Comparison of ENCODE assay signal across 14 cellular contexts in genomic region chr6:142867355-142867801, GRCh38.
DNase-seq lines count a peak whose midpoint lies in the region; ATAC-seq, FAIRE-seq and TF ChIP-seq lines count a peak whose summit lies in the region.
"Had no signal": no experiment of that assay in that cellular context is flagged by ENCODE, and none has a peak within 500 bp of the region (broad histone marks: within the 10 kb centered on the region; RNA-seq: fewer than 3 reads in every experiment).

No MANE protein-coding gene starts in this region.

- no peak overlapping the region for H3K4me3 ChIP-seq in brain microvascular endothelial cell (ENCODE audit: low read depth, low read length)
- H3K4me3 ChIP-seq: stomach had no signal

- H3K36me3 Mint-ChIP-seq in CD4-positive, alpha-beta T cell (ENCODE audit: low read depth), result peaks cover 6% of the 10 kb centered on the region
- no peaks in the 10 kb centered on the region for H3K36me3 Mint-ChIP-seq in naive B cell
- H3K36me3 Mint-ChIP-seq in effector memory CD8-positive, alpha-beta T cell (ENCODE audit: insufficient read depth), result peaks cover 5% of the 10 kb centered on the region

- peaks cover 2% of the 10 kb centered on the region for H3K9me3 Mint-ChIP-seq in CD4-positive, alpha-beta T cell
- H3K9me3 Mint-ChIP-seq in naive B cell, result no peaks in the 10 kb centered on the region
- H3K9me3 Mint-ChIP-seq in effector memory CD8-positive, alpha-beta T cell, result no peaks in the 10 kb centered on the region

- H3K27ac Mint-ChIP-seq in CD4-positive, alpha-beta T cell, result peak overlapping the region; percentile 87
- H3K27ac Mint-ChIP-seq in naive B cell, result peak overlapping the region in 5 of 6 donors; percentile 64 to 93 (median 77)
- H3K27ac Mint-ChIP-seq in effector memory CD8-positive, alpha-beta T cell, result peak overlapping the region in 1 of 2 donors; percentile 44

- H3K27me3 ChIP-seq in CD4-positive, alpha-beta T cell (ENCODE audit: control insufficient read depth, insufficient read depth, low read length), result no peaks in the 10 kb centered on the region
- no peaks in the 10 kb centered on the region for H3K27me3 ChIP-seq in brain microvascular endothelial cell (replicated peaks)
- H3K27me3 ChIP-seq: stomach had no signal

- POLR2A ChIA-PET in CD4-positive, alpha-beta T cell (lab: Charles Lee), result interaction anchor here (1.2 to 2.7 kb wide), 9 partner anchors 9 to 47 kb away, joined by 3 to 12 read pairs (median 6); no protein-coding TSS in a partner anchor

- CTCF ChIA-PET in CD4-positive, alpha-beta T cell (lab: Charles Lee), result interaction anchor here (1.7 to 2.8 kb wide), 2 partner anchors 23 to 72 kb away, joined by 5 read pairs; no protein-coding TSS in a partner anchor

- peaks cover 88% of the 10 kb centered on the region for H3K4me1 Mint-ChIP-seq in CD4-positive, alpha-beta T cell (ENCODE audit: low read depth)
- H3K4me1 Mint-ChIP-seq in naive B cell, result peaks cover 49 to 81% (median 69%) of the 10 kb centered on the region in 3 donors
- H3K4me1 Mint-ChIP-seq in effector memory CD8-positive, alpha-beta T cell (ENCODE audit: low read depth in 2 of 2), result peaks cover 31 to 68% of the 10 kb centered on the region in 2 donors

- in situ Hi-C loops in brain microvascular endothelial cell (cut with HindIII; ENCODE audit: low pct_ligation_motif_present, low sequenced_read_pairs), result no loop called here

- no peaks in the 10 kb centered on the region for H3K9me3 ChIP-seq in CD4-positive, alpha-beta T cell (ENCODE audit: control insufficient read depth, low read length)
- H3K9me3 ChIP-seq: stomach had no signal

- peak overlapping the region; percentile 2 for H3K4me3 Mint-ChIP-seq in CD4-positive, alpha-beta T cell
- peak overlapping the region in 6 of 8 donors; percentile 59 to 84 (median 76) for H3K4me3 Mint-ChIP-seq in naive B cell
- peak overlapping the region in 1 of 2 donors; percentile 38 for H3K4me3 Mint-ChIP-seq in effector memory CD8-positive, alpha-beta T cell

- no peak for FAIRE-seq in D721Med (lab: Jason Lieb, UNC)

- DNase-seq in CD4-positive, alpha-beta T cell, result no peak
- DNase-seq in MV-4-11 (lab: John Stamatoyannopoulos, UW) (peak; percentile 29), brain microvascular endothelial cell (no peak), naive B cell (no peak), HuH-7 (ENCODE audit: low spot score) (no peak), D721Med (ENCODE audit: insufficient read length, low spot score) (no peak)
- DNase-seq in effector memory CD8-positive, alpha-beta T cell, result no peak
- no peak for DNase-seq in effector CD4-positive, alpha-beta T cell
- DNase-seq: activated CD8-positive, alpha-beta memory T cell treated with anti-CD3 and anti-CD28 coated beads for 24 hours; hippocampal formation; posterior cingulate gyrus; stimulated activated CD4-positive, alpha-beta T cell treated with anti-CD3 and anti-CD28 coated beads, Interleukin-4, amount 100 ng/mL, for 1 hour; stomach had no signal

- no peak for TF ChIP-seq CTCF in CD4-positive, alpha-beta T cell (IDR thresholded peaks at IDR 0.05)
- TF ChIP-seq CTCF in brain microvascular endothelial cell (IDR thresholded peaks at IDR 0.05; ENCODE audit: low read depth, low read length, missing control alignments) (no peak), D721Med (IDR thresholded peaks at IDR 0.05; ENCODE audit: insufficient read depth, missing control alignments) (no peak)

- intact Hi-C loops in CD4-positive, alpha-beta T cell (cut with DNase I, micrococcal nuclease), result no loop called here

- H3K36me3 ChIP-seq in brain microvascular endothelial cell (replicated peaks), result no peaks in the 10 kb centered on the region
- H3K36me3 ChIP-seq: stomach had no signal

- no peak overlapping the region for H3K27ac ChIP-seq in CD4-positive, alpha-beta T cell (ENCODE audit: low read depth, low read length)
- H3K27ac ChIP-seq in brain microvascular endothelial cell, result peak overlapping the region; percentile 26

- ATAC-seq in CD4-positive, alpha-beta T cell (ENCODE audit: poor library complexity), result no peak
- ATAC-seq in naive B cell (ENCODE audit: low read depth in 2 of 2), result no peak
- no peak for ATAC-seq in effector memory CD8-positive, alpha-beta T cell (replicated peaks)
- ATAC-seq: Panc1 had no signal

- no peaks in the 10 kb centered on the region for H3K27me3 Mint-ChIP-seq in CD4-positive, alpha-beta T cell
- H3K27me3 Mint-ChIP-seq in naive B cell, result no peaks in the 10 kb centered on the region
- no peaks in the 10 kb centered on the region for H3K27me3 Mint-ChIP-seq in effector memory CD8-positive, alpha-beta T cell
